19 cellular contexts compared by ENCODE assay signal in the genomic region with DNA sequence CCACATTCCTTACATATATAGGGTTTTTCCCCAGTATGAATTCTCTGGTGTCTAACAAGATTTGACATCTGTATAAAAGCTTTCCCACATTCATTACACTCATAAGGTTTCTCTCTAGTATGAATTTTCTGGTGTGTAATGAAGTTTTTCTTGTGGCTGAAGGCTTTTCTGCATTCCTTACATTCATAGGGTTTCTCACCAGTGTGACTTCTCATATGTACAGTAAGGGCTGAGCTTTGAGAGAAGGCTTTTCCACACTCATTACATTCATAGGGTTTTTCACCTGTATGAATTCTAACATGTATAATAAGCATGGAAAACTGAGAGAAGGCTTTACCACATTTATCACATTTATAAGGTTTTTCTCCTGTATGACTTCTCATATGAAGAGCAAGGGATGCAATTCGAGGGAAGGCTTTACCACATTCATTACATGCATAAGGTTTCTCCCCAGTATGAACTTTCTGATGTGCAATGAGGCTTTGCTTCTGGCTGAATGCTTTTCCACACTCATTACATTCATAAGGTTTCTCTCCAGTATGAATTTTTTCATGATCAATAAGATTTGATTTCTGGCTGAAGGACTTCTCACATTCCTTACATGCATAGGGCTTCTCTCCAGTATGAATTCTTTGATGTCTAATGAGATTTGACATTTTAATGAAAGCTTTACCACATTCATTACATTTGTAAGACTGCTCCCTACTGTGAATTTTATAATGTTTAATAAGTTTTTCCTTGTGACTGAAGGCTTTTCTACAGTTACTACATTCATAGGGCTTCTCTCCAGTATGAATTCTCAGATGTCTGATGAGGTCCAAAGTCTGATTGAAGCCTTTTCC. TPM values are rescaled to one million over a fixed set of nuclear protein-coding genes. Genes with fewer than 3 reads are reported as not detected.
A peak's percentile ranks its signal among the peaks of the same experiment; 100 is the strongest.
DNase-seq lines count a peak whose midpoint lies in the region; ATAC-seq and TF ChIP-seq lines count a peak whose summit lies in the region.
"Had no signal": no experiment of that assay in that cellular context is flagged by ENCODE, and none has a peak within 500 bp of the region (broad histone marks: within the 10 kb centered on the region; RNA-seq: fewer than 3 reads in every experiment).

No MANE protein-coding gene starts in this region.

- no peak overlapping the region for H3K27ac ChIP-seq in HEK293 (ENCODE audit: extremely low read depth, low read depth, low read length)
- no peak overlapping the region for H3K27ac ChIP-seq in testis
- H3K27ac ChIP-seq: brain microvascular endothelial cell, heart left ventricle had no signal

- no peak for ATAC-seq in HG03159 (IDR thresholded peaks at IDR 0.05; ENCODE audit: unreplicated experiment)
- ATAC-seq: activated naive CD4-positive, alpha-beta T cell treated with anti-CD3 and anti-CD28 coated beads, Interleukin-2, amount 50 U/mL, for 72 hours; esophagus mucosa; heart left ventricle; natural killer cell treated with Interleukin-12 subunit alpha and Interleukin-12 subunit beta and Interleukin-15 and Interleukin-18, amount 100 ng/mL, for 72 hours; WTC11 had no signal

- CTCF ChIA-PET in HEK293 (lab: Yijun Ruan, JAX), result interaction anchor here (0.6 kb wide), 1 partner anchor 432 kb away, joined by 3 read pairs; no protein-coding TSS in a partner anchor

- H3K4me1 ChIP-seq in HEK293 (ENCODE audit: control insufficient read depth, insufficient read depth, low read length), result no peaks in the 10 kb centered on the region
- no peaks in the 10 kb centered on the region for H3K4me1 ChIP-seq in adipocyte (ENCODE audit: control insufficient read depth, insufficient read depth, low read length)
- H3K4me1 ChIP-seq in testis, result no peaks in the 10 kb centered on the region
- H3K4me1 ChIP-seq: heart left ventricle had no signal

- 96 to 97% methylated on average over 1 of the region's 1 CpG for WGBS in testis, 2 donors

- no peak for TF ChIP-seq POLR2A in testis (IDR thresholded peaks at IDR 0.05)

- POLR2A ChIA-PET in HEK293 (lab: Yijun Ruan, JAX), result no interaction called here

- H3K36me3 ChIP-seq in HEK293 (ENCODE audit: control insufficient read depth in 2 of 2, insufficient read depth in 1 of 2, low read length in 2 of 2) (peaks cover 12 to 27% of the 10 kb centered on the region in 2 experiments), adipocyte (ENCODE audit: control insufficient read depth, insufficient read depth, low read length, severe bottlenecking) (peaks cover 55% of the 10 kb centered on the region), testis (ENCODE audit: low read depth, missing control alignments) (peaks cover 5% of the 10 kb centered on the region)
- H3K36me3 ChIP-seq: brain microvascular endothelial cell had no signal

- DNase-seq in adipocyte (ENCODE audit: low read depth), result no peak
- DNase-seq in epithelial cell of proximal tubule (ENCODE audit: low read depth), result peak; percentile 12
- DNase-seq in renal cortical epithelial cell (ENCODE audit: low read depth), result peak; percentile 9
- no peak for DNase-seq in NCI-H345 treated with DMSO at 0.1 percent for 48 hours (lab: John Stamatoyannopoulos, UW; ENCODE audit: unreplicated experiment)
- no peak for DNase-seq in testis
- DNase-seq: activated T-cell treated with anti-CD3 and anti-CD28 coated beads, Interleukin-2, amount 50 U/mL, for 48 hours; brain microvascular endothelial cell; DMS153; heart left ventricle; NCI-H524; posterior cingulate gyrus; stimulated activated CD4-positive, alpha-beta T cell treated with anti-CD3 and anti-CD28 coated beads, Interleukin-4, amount 100 ng/mL, for 24 hours; substantia nigra had no signal

- H3K9me3 ChIP-seq in HEK293 (ENCODE audit: control insufficient read depth, insufficient read depth, low read depth, low read length) (peaks cover 47% of the 10 kb centered on the region), adipocyte (ENCODE audit: control insufficient read depth, low read length) (peaks cover 99% of the 10 kb centered on the region), testis (no peaks in the 10 kb centered on the region)

- intact Hi-C loops in testis (cut with DNase I; ENCODE audit: low total_unique reads), result no loop called here

- TF ChIP-seq CTCF in HEK293 (tag by site-specific recombination; IDR thresholded peaks at IDR 0.05) (no peak), epithelial cell of proximal tubule (conservative IDR thresholded peaks at IDR 0.05; ENCODE audit: low read depth, low read length) (no peak), testis (IDR thresholded peaks at IDR 0.05) (no peak)

- H3K4me3 ChIP-seq in HEK293 (ENCODE audit: low read depth, low read length) (no peak overlapping the region), adipocyte (ENCODE audit: low read length) (peak overlapping the region; percentile 72), epithelial cell of proximal tubule (ENCODE audit: low read depth, low read length) (no peak overlapping the region), testis (no peak overlapping the region)
- H3K4me3 ChIP-seq: heart left ventricle had no signal

- no peaks in the 10 kb centered on the region for H3K27me3 ChIP-seq in adipocyte (replicated peaks; ENCODE audit: control insufficient read depth, insufficient read depth, low read length)
- no peaks in the 10 kb centered on the region for H3K27me3 ChIP-seq in testis
- H3K27me3 ChIP-seq: brain microvascular endothelial cell, heart left ventricle had no signal

- no peak overlapping the region for H3K9ac ChIP-seq in adipocyte (ENCODE audit: low read length)

TF ChIP-seq in HEK293, 187 proteins besides CTCF, POLR2A, EP300 and RAD21 (continues in another document):
- TF ChIP-seq ZNF416 (tag by site-specific recombination; IDR thresholded peaks at IDR 0.05) (no peak), GLI2 (tag by site-specific recombination; IDR thresholded peaks at IDR 0.05; ENCODE audit: borderline replicate concordance, low read depth) (no peak), ZNF223 (tag by site-specific recombination; IDR thresholded peaks at IDR 0.05) (no peak), ZFP41 (tag by site-specific recombination; IDR thresholded peaks at IDR 0.05; ENCODE audit: borderline replicate concordance) (0 out of 2 replicates have a peak, but pooled peaks have one; percentile 18), EGR2 (tag by site-specific recombination; IDR thresholded peaks at IDR 0.05; ENCODE audit: low read depth) (no peak), TRIM28 (IDR thresholded peaks at IDR 0.05; ENCODE audit: borderline replicate concordance, low read length) (peak; percentile 100), ZNF341 (tag by site-specific recombination; IDR thresholded peaks at IDR 0.05; ENCODE audit: low read depth) (no peak), ZNF140 (tag by site-specific recombination; IDR thresholded peaks at IDR 0.05) (no peak)
- TF ChIP-seq, protein P1, sequence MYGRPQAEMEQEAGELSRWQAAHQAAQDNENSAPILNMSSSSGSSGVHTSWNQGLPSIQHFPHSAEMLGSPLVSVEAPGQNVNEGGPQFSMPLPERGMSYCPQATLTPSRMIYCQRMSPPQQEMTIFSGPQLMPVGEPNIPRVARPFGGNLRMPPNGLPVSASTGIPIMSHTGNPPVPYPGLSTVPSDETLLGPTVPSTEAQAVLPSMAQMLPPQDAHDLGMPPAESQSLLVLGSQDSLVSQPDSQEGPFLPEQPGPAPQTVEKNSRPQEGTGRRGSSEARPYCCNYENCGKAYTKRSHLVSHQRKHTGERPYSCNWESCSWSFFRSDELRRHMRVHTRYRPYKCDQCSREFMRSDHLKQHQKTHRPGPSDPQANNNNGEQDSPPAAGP (tag by site-specific recombination; IDR thresholded peaks at IDR 0.05), result no peak
- TF ChIP-seq, protein P2, sequence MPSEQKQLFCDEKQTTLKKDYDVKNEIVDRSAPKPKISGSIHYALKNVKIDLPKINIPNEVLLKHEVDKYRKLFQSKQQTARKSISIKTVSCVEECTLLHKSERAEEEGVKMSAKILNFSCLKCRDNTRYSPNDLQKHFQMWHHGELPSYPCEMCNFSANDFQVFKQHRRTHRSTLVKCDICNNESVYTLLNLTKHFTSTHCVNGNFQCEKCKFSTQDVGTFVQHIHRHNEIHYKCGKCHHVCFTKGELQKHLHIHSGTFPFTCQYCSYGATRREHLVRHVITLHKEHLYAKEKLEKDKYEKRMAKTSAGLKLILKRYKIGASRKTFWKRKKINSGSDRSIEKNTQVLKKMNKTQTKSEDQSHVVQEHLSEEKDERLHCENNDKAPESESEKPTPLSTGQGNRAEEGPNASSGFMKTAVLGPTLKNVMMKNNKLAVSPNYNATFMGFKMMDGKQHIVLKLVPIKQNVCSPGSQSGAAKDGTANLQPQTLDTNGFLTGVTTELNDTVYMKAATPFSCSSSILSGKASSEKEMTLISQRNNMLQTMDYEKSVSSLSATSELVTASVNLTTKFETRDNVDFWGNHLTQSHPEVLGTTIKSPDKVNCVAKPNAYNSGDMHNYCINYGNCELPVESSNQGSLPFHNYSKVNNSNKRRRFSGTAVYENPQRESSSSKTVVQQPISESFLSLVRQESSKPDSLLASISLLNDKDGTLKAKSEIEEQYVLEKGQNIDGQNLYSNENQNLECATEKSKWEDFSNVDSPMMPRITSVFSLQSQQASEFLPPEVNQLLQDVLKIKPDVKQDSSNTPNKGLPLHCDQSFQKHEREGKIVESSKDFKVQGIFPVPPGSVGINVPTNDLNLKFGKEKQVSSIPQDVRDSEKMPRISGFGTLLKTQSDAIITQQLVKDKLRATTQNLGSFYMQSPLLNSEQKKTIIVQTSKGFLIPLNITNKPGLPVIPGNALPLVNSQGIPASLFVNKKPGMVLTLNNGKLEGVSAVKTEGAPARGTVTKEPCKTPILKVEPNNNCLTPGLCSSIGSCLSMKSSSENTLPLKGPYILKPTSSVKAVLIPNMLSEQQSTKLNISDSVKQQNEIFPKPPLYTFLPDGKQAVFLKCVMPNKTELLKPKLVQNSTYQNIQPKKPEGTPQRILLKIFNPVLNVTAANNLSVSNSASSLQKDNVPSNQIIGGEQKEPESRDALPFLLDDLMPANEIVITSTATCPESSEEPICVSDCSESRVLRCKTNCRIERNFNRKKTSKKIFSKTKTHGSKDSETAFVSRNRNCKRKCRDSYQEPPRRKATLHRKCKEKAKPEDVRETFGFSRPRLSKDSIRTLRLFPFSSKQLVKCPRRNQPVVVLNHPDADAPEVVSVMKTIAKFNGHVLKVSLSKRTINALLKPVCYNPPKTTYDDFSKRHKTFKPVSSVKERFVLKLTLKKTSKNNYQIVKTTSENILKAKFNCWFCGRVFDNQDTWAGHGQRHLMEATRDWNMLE (tag by site-specific recombination; conservative IDR thresholded peaks at IDR 0.05; ENCODE audit: low read depth), result 0 out of 2 replicates have a peak, but pooled peaks have one; percentile 20

RNA-seq across cellular contexts. Expression of a gene that starts 42.6 kb away (rescaled TPM):
- 1.9 and 4.4 TPM in 2 replicates for total RNA-seq in epithelial cell of proximal tubule
- 2.8 and 8.1 TPM in 2 replicates for total RNA-seq in renal cortical epithelial cell
- total RNA-seq in testis, result 10 to 100 TPM; 19.4 to 22.5 TPM
- polyA plus RNA-seq in testis (ENCODE audit: insufficient read depth, low read depth, low replicate concordance), result 6.8 TPM

RNA-seq across cellular contexts. Expression of a gene that starts 53.8 kb away (rescaled TPM):
- total RNA-seq in epithelial cell of proximal tubule, result 3.7 and 6.5 TPM in 2 replicates
- 4.7 and 9.7 TPM in 2 replicates for total RNA-seq in renal cortical epithelial cell
- total RNA-seq in testis, result 10 to 100 TPM; 21.2 to 29.9 TPM
- 14.4 TPM for polyA plus RNA-seq in testis (ENCODE audit: insufficient read depth, low read depth, low replicate concordance)

RNA-seq across cellular contexts. Expression of a gene that starts 55.7 kb away (rescaled TPM):
- total RNA-seq in epithelial cell of proximal tubule (2.7 and 3.8 TPM in 2 replicates), renal cortical epithelial cell (5.2 and 17.1 TPM in 2 replicates), testis (10 to 100 TPM; 14.3 to 14.6 TPM)
- 7.3 TPM for polyA plus RNA-seq in testis (ENCODE audit: insufficient read depth, low read depth, low replicate concordance)

Comparison
In these comparisons a context has a peak if more than half of its experiments do, and no peak if none do; other contexts are left out.
1. DNase-seq: peak in epithelial cell of proximal tubule (single experiment) and renal cortical epithelial cell (single experiment); none in adipocyte (single experiment), NCI-H345 treated with DMSO at 0.1 percent for 48 hours (single experiment) and testis (single experiment).